In the genomic region with DNA sequence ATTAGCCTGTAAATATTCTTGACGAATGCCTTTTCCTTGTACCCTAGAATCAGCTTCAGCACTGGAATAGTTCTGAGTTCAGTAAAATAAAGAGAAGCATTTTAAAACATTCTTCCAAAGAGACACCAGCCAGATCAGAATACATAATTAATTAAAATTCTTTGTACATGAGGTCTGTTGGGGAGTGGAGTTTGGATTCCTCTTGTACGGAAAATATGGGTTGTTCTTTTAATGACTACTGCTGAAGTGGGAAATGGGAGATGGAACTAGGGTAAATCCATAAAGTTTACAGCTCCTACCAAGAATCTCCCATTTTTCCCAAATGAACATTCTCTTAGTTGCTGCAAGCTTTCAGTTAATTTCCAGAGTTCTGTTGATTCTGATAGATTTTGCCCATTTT, we compare ENCODE assay signal across 1 cellular context.
TF ChIP-seq lines count a peak whose summit lies in the region.

No MANE protein-coding gene starts in this region.

TF ChIP-seq in K562, 482 proteins besides CTCF, POLR2A, EP300 and RAD21:
- TF ChIP-seq HMGN3 (IDR thresholded peaks at IDR 0.05; ENCODE audit: borderline replicate concordance, extremely low read depth, insufficient read length, low read depth, low read length) (no peak), ZNF639 (CRISPR knock-in tag; conservative IDR thresholded peaks at IDR 0.05 in 1 of 2, IDR thresholded peaks at IDR 0.05 in 1 of 2) (no peak), ARID2 (IDR thresholded peaks at IDR 0.05) (no peak), FOXA3 (CRISPR knock-in tag; conservative IDR thresholded peaks at IDR 0.05 in 1 of 2, IDR thresholded peaks at IDR 0.05 in 1 of 2) (no peak), DPF2 (IDR thresholded peaks at IDR 0.05) (no peak)
- TF ChIP-seq, protein P1, sequence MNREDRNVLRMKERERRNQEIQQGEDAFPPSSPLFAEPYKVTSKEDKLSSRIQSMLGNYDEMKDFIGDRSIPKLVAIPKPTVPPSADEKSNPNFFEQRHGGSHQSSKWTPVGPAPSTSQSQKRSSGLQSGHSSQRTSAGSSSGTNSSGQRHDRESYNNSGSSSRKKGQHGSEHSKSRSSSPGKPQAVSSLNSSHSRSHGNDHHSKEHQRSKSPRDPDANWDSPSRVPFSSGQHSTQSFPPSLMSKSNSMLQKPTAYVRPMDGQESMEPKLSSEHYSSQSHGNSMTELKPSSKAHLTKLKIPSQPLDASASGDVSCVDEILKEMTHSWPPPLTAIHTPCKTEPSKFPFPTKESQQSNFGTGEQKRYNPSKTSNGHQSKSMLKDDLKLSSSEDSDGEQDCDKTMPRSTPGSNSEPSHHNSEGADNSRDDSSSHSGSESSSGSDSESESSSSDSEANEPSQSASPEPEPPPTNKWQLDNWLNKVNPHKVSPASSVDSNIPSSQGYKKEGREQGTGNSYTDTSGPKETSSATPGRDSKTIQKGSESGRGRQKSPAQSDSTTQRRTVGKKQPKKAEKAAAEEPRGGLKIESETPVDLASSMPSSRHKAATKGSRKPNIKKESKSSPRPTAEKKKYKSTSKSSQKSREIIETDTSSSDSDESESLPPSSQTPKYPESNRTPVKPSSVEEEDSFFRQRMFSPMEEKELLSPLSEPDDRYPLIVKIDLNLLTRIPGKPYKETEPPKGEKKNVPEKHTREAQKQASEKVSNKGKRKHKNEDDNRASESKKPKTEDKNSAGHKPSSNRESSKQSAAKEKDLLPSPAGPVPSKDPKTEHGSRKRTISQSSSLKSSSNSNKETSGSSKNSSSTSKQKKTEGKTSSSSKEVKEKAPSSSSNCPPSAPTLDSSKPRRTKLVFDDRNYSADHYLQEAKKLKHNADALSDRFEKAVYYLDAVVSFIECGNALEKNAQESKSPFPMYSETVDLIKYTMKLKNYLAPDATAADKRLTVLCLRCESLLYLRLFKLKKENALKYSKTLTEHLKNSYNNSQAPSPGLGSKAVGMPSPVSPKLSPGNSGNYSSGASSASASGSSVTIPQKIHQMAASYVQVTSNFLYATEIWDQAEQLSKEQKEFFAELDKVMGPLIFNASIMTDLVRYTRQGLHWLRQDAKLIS (CRISPR knock-in tag; IDR thresholded peaks at IDR 0.05), result no peak
TF ChIP-seq in K562: peak in this region for 0.
